Comparison of ENCODE assay signal across 2 cellular contexts in genomic region chr11:61252366-61252765, GRCh38.
TF ChIP-seq lines count a peak whose summit lies in the region.

No MANE protein-coding gene starts in this region.

TF ChIP-seq in HEK293, 187 proteins besides CTCF, POLR2A, EP300 and RAD21:
- TF ChIP-seq ZNF239 (tag by site-specific recombination; IDR thresholded peaks at IDR 0.05), result 0 out of 2 replicates have a peak, but pooled peaks have one; percentile 40
TF ChIP-seq in HEK293: peak in this region for 1; not testable (repeated sequence) for 186.

TF ChIP-seq in K562, 482 proteins besides CTCF, POLR2A, EP300 and RAD21:
- peak; percentile 90 for TF ChIP-seq ZNF239 (CRISPR knock-in tag; IDR thresholded peaks at IDR 0.05)
TF ChIP-seq in K562: peak in this region for 1; not testable (repeated sequence) for 481.
